In genomic region chr15:78508272-78508671, GRCh38 we compare ENCODE assay signal across 1 cellular context.
TF ChIP-seq lines count a peak whose summit lies in the region.

No MANE protein-coding gene starts in this region.

TF ChIP-seq in endothelial cell of umbilical vein, 7 proteins besides CTCF, POLR2A, EP300 and RAD21 (continued from another document):
- TF ChIP-seq GATA2 (IDR thresholded peaks at IDR 0.05; ENCODE audit: insufficient read depth, insufficient read length, low read depth, low read length) (no peak), JUN (IDR thresholded peaks at IDR 0.05; ENCODE audit: borderline replicate concordance, insufficient read depth, insufficient read length, low read depth) (no peak)
